In the genomic region with DNA sequence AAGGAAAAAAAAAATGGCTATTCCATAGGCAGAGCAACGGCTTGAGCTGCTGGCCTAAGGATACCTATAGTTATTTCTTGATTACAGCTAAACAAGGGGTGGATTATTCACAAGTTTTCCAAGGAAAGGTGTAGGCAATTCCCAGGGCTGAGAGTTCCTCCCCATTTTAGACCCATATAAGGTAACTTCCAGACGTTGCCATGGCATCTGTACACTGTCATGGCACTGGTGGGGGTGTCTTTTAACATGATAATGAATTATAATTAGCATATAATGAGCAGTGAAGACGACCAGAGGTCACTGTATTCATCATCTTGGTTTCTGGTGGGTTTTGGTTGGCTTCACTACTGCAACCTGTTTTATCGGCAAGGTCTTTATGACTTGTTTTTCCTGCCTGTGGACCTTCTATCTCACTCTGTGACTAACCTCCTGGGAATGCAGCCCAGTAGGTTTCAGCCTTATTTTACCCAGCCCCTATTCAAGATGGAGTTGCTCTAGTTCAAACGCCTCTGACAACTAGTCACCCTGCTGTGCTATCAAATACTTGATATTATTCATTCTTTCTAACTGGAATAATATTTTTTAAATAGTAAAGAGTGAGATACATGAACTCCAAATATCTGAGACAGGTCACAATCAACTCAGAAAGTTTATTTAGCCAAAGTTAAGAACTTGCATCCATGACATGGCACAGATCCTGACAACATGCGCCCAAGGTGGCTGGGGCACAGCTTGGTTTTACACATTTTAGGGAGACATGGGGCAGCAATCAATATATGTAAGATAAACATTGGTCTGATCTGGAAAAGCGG, we compare ENCODE assay signal across 9 cellular contexts. TPM values are rescaled to one million over a fixed set of nuclear protein-coding genes. Genes with fewer than 3 reads are reported as not detected.
DNase-seq lines count a peak whose midpoint lies in the region; ATAC-seq, FAIRE-seq and TF ChIP-seq lines count a peak whose summit lies in the region.
"Had no signal": no experiment of that assay in that cellular context is flagged by ENCODE, and none has a peak within 500 bp of the region (broad histone marks: within the 10 kb centered on the region; RNA-seq: fewer than 3 reads in every experiment).

No MANE protein-coding gene starts in this region.

- TF ChIP-seq CTCF in A673 (conservative IDR thresholded peaks at IDR 0.05; ENCODE audit: low read depth, low read length) (no peak), K562 (IDR thresholded peaks at IDR 0.05 in 2 of 3, conservative IDR thresholded peaks at IDR 0.05 in 1 of 3; ENCODE audit: insufficient read depth in 2 of 3, low read depth in 1 of 3, low read length in 3 of 3) (no peak)

- CTCF ChIA-PET in A673 (lab: Charles Lee): no interaction called here
- CTCF ChIA-PET in K562 (lab: Yijun Ruan, JAX; ENCODE audit: low intra/inter-chr PET ratio): interaction anchor here (0.6 kb wide), 1 partner anchor 373 kb away, joined by 3 read pairs; no protein-coding TSS in a partner anchor

- no peaks in the 10 kb centered on the region for H3K9me3 ChIP-seq in A673 (ENCODE audit: low read depth, low read length, poor library complexity, severe bottlenecking)
- no peaks in the 10 kb centered on the region for H3K9me3 ChIP-seq in HUES64 (ENCODE audit: insufficient read depth, low read depth, low read length)
- H3K9me3 ChIP-seq in K562 (replicated peaks; ENCODE audit: control insufficient read depth, insufficient read depth, low read depth, low read length): no peaks in the 10 kb centered on the region

- DNase-seq in A673 (ENCODE audit: low spot score) (peak; percentile 22), K562 (ENCODE audit: extremely low read depth in 1 of 4, low spot score in 3 of 4) (peak in 1 of 4 experiments; percentile 24), lung microvascular endothelial cell (ENCODE audit: low read depth in 2 of 2) (peak; percentile 2 to 22), KBM-7 (no peak), NCI-H2171 (lab: John Stamatoyannopoulos, UW) (no peak)
- DNase-seq in stimulated activated CD4-positive, alpha-beta T cell treated with anti-CD3 and anti-CD28 coated beads, Interleukin-15, amount 100 ng/mL, for 24 hours: no peak

- H3K27me3 ChIP-seq in A673 (replicated peaks; ENCODE audit: insufficient read depth, low read depth, low read length, poor library complexity): no peaks in the 10 kb centered on the region
- H3K27me3 ChIP-seq in HUES64 (ENCODE audit: insufficient read depth, low read length): no peaks in the 10 kb centered on the region
- no peaks in the 10 kb centered on the region for H3K27me3 ChIP-seq in K562 (ENCODE audit: control insufficient read depth in 2 of 2, insufficient read depth in 2 of 2, low read length in 2 of 2)

- TF ChIP-seq EP300 in K562 (IDR thresholded peaks at IDR 0.05; ENCODE audit: low read length): no peak

- H3K9me1 ChIP-seq in K562 (ENCODE audit: control insufficient read depth, insufficient read depth, low read length): no peaks in the 10 kb centered on the region

- intact Hi-C loops in A673 (cut with micrococcal nuclease; ENCODE audit: unreplicated experiment) (loop anchor here (10.0 kb wide), 1 partner anchor 375 kb away; a partner anchor contains a TSS), K562 (cut with micrococcal nuclease) (loop anchor here (5.0 to 10.0 kb wide), 3 partner anchors 377 to 1003 kb away; a partner anchor contains a TSS)

- peaks cover 40% of the 10 kb centered on the region for H3K79me2 ChIP-seq in K562 (ENCODE audit: control insufficient read depth, insufficient read depth, low read length)

- FAIRE-seq in K562 (lab: Jason Lieb, UNC): no peak

- peak overlapping the region; percentile 90 for H3K4me2 ChIP-seq in K562 (ENCODE audit: insufficient read depth, low read length)

- H2AFZ ChIP-seq in K562 (ENCODE audit: low read depth, low read length): peak overlapping the region; percentile 20; the same call in 1 of the 2 replicates

- WGBS in HUES64: 46% methylated on average over 6 of the region's 7 CpGs
- WGBS in K562 (ENCODE audit: insufficient coverage, low coverage, missing lambda C conversion rate): 31% methylated on average over 7 of the region's 7 CpGs

- in situ Hi-C loops in K562 (cut with MboI) (no loop called here), KBM-7 (cut with MboI; ENCODE audit: low pct_unique_long_range_greater_than_20kb, low sequenced_read_pairs) (no loop called here)

- H3K36me3 ChIP-seq in A673 (ENCODE audit: insufficient read depth, low read length, poor library complexity, severe bottlenecking) (peaks cover 11% of the 10 kb centered on the region), HUES64 (ENCODE audit: insufficient read depth, low read length) (peaks cover 11% of the 10 kb centered on the region), K562 (ENCODE audit: control insufficient read depth, insufficient read depth, low read length) (peaks cover 8% of the 10 kb centered on the region; the same call in 1 of the 3 replicates)

- no peaks in the 10 kb centered on the region for H4K20me1 ChIP-seq in K562 (replicated peaks; ENCODE audit: control insufficient read depth, insufficient read depth, low read length)

- BruUV-seq in A673 (replicated peaks; lab: Mats Ljungman, UMichigan): no TSS peak
- no TSS peak for BruUV-seq in K562 (replicated peaks; lab: Mats Ljungman, UMichigan)

- H3K4me3 ChIP-seq in A673 (ENCODE audit: low read depth, low read length, poor library complexity, severe bottlenecking) (peak overlapping the region; percentile 84), HUES64 (ENCODE audit: low read length) (peak overlapping the region; percentile 87), K562 (peak overlapping the region; percentile 87)

- POLR2A ChIA-PET in A673 (lab: Charles Lee; ENCODE audit: low non-redundant PET) (no interaction called here), K562 (lab: Yijun Ruan, JAX) (no interaction called here)

- no peak for TF ChIP-seq POLR2A in K562 (conservative IDR thresholded peaks at IDR 0.05)

- H3K4me1 ChIP-seq in A673 (ENCODE audit: insufficient read depth, low read length, poor library complexity, severe bottlenecking) (peaks cover 20% of the 10 kb centered on the region), HUES64 (ENCODE audit: insufficient read depth, low read length) (peaks cover 33% of the 10 kb centered on the region), K562 (replicated peaks in 1 of 2; ENCODE audit: control insufficient read depth in 2 of 2, insufficient read depth in 2 of 2, low read length in 2 of 2) (peaks cover 2 to 3% of the 10 kb centered on the region in 2 experiments; a peak in 3 of 5 replicates)

- H3K27ac ChIP-seq in A673 (ENCODE audit: low read depth, low read length, poor library complexity, severe bottlenecking): no peak overlapping the region
- H3K27ac ChIP-seq in HUES64 (ENCODE audit: low read depth, low read length): peak overlapping the region; percentile 92
- H3K27ac ChIP-seq in K562 (ENCODE audit: extremely low read depth, low read depth, low read length): peak overlapping the region; percentile 97

- H3K9ac ChIP-seq in HUES64 (ENCODE audit: low read depth, low read length) (peak overlapping the region; percentile 94; the same call in 1 of the 2 replicates), K562 (ENCODE audit: insufficient read depth in 1 of 2, low read depth in 2 of 2, low read length in 2 of 2) (peak overlapping the region; percentile 36 to 91; a peak in 2 of 4 replicates)

- no peak for ATAC-seq in K562
- no peak for ATAC-seq in GM18502 (IDR thresholded peaks at IDR 0.05; ENCODE audit: poor library complexity, unreplicated experiment)

- no peak for TF ChIP-seq RAD21 in K562 (CRISPR knock-in tag; conservative IDR thresholded peaks at IDR 0.05 in 1 of 2, IDR thresholded peaks at IDR 0.05 in 1 of 2)

TF ChIP-seq in K562, 482 proteins besides CTCF, POLR2A, EP300 and RAD21 (continues in another document):
- TF ChIP-seq TBP (optimal IDR thresholded peaks at IDR 0.05; ENCODE audit: low read depth, low read length): no peak

RNA-seq across cellular contexts. Expression of a gene that starts 1.4 kb away (rescaled TPM):
- total RNA-seq in A673 (2021): 19.6 and 25.0 TPM in 2 replicates
- polyA plus RNA-seq in HUES64 (2013, experiment 1 of 2): 12.8 TPM
- polyA plus RNA-seq in HUES64 (2013, experiment 2 of 2): 14.4 TPM
- total RNA-seq in K562 (2011; cell fraction: chromatin; rRNA removed; ENCODE audit: low replicate concordance): 7.8 and 28.7 TPM in 2 replicates
- 5.3 and 7.9 TPM in 2 replicates for total RNA-seq in K562 (2011; cell fraction: nucleolus; rRNA removed)
- 12.2 and 17.6 TPM in 2 replicates for total RNA-seq in K562 (2011; cell fraction: nucleoplasm; rRNA removed)
- 10.9 TPM in 2 replicates for total RNA-seq in K562 (2014; rRNA removed)
- total RNA-seq in K562 (2014; rRNA removed; fragmentation: Illumina TruSeq; extraction: Trizol): 18.9 and 22.9 TPM in 2 replicates
- 16.4 and 18.3 TPM in 2 replicates for total RNA-seq in K562 (2015; rRNA removed; fragmentation: Illumina TruSeq; extraction: Trizol)
- 15.8 and 16.2 TPM in 2 replicates for total RNA-seq in K562 (2021)
- polyA plus RNA-seq in K562 (2011; rRNA removed): 18.1 and 18.9 TPM in 2 replicates
- polyA plus RNA-seq in K562 (2011; cell fraction: cytosol; rRNA removed): 1.7 and 5.8 TPM in 2 replicates
- polyA plus RNA-seq in K562 (2011; cell fraction: nucleus; rRNA removed): 13.4 and 26.5 TPM in 2 replicates
- polyA plus RNA-seq in K562 (2012): 12.1 and 18.9 TPM in 2 replicates
- 18.8 and 20.8 TPM in 2 replicates for polyA plus RNA-seq in K562 (2014; fragmentation: Illumina TruSeq; extraction: Trizol)
- polyA plus RNA-seq in K562 (2014; fragmentation: Nextera tagmentation; extraction: Ambion mirVana): 10 to 100 TPM; 21.3 to 23.1 TPM
- polyA plus RNA-seq in K562 (2014; rRNA removed): 12.5 and 12.6 TPM in 2 replicates
- polyA minus RNA-seq in K562 (2011; rRNA and poly(A)+ RNA removed): 14.2 and 20.2 TPM in 2 replicates
- 7.1 and 9.8 TPM in 2 replicates for polyA minus RNA-seq in K562 (2011; cell fraction: cytosol; rRNA and poly(A)+ RNA removed)
- 8.9 and 20.4 TPM in 2 replicates for polyA minus RNA-seq in K562 (2011; cell fraction: nucleus; rRNA and poly(A)+ RNA removed)
- total RNA-seq in lung microvascular endothelial cell: 15.3 and 17.5 TPM in 2 replicates

RNA-seq across cellular contexts. Expression of a gene that starts 42.7 kb away (rescaled TPM):
- total RNA-seq in A673 (2021): 0.84 TPM in 1 of 2 replicates, not detected in the other
- not detected for polyA plus RNA-seq in HUES64 (2013, experiment 1 of 2)
- polyA plus RNA-seq in HUES64 (2013, experiment 2 of 2): not detected
- not detected in 2 replicates for total RNA-seq in K562 (2011; cell fraction: chromatin; rRNA removed; ENCODE audit: low replicate concordance)
- not detected in 2 replicates for total RNA-seq in K562 (2011; cell fraction: nucleolus; rRNA removed)
- total RNA-seq in K562 (2011; cell fraction: nucleoplasm; rRNA removed): not detected in 2 replicates
- not detected in 2 replicates for total RNA-seq in K562 (2014; rRNA removed)
- total RNA-seq in K562 (2014; rRNA removed; fragmentation: Illumina TruSeq; extraction: Trizol): not detected in 2 replicates
- not detected in 2 replicates for total RNA-seq in K562 (2015; rRNA removed; fragmentation: Illumina TruSeq; extraction: Trizol)
- total RNA-seq in K562 (2021): not detected in 2 replicates
- polyA plus RNA-seq in K562 (2011; rRNA removed): not detected in 2 replicates
- polyA plus RNA-seq in K562 (2011; cell fraction: cytosol; rRNA removed): not detected in 2 replicates
- not detected in 2 replicates for polyA plus RNA-seq in K562 (2011; cell fraction: nucleus; rRNA removed)
- polyA plus RNA-seq in K562 (2012): not detected in 2 replicates
- polyA plus RNA-seq in K562 (2014; fragmentation: Illumina TruSeq; extraction: Trizol): not detected in 2 replicates
- polyA plus RNA-seq in K562 (2014; fragmentation: Nextera tagmentation; extraction: Ambion mirVana): not detected
- not detected in 2 replicates for polyA plus RNA-seq in K562 (2014; rRNA removed)
- polyA minus RNA-seq in K562 (2011; rRNA and poly(A)+ RNA removed): not detected in 2 replicates
- polyA minus RNA-seq in K562 (2011; cell fraction: cytosol; rRNA and poly(A)+ RNA removed): not detected in 2 replicates
- polyA minus RNA-seq in K562 (2011; cell fraction: nucleus; rRNA and poly(A)+ RNA removed): not detected in 2 replicates
- total RNA-seq in lung microvascular endothelial cell: not detected in 2 replicates
- total RNA-seq: dermis microvascular lymphatic vessel endothelial cell had no signal

Comparison
In these comparisons a context has a peak if more than half of its experiments do, and no peak if none do; other contexts are left out.
1. DNase-seq: peak in A673 (single experiment) and lung microvascular endothelial cell (2 of 2); none in KBM-7 (single experiment), stimulated activated CD4-positive, alpha-beta T cell treated with anti-CD3 and anti-CD28 coated beads, Interleukin-15, amount 100 ng/mL, for 24 hours (single experiment) and NCI-H2171 (single experiment).
2. Peak in every context shown above with its lines, with median percentiles within 50 percentile points of each other: H3K4me3 ChIP-seq.